ENCODE assay signal across 8 cellular contexts in the genomic region with DNA sequence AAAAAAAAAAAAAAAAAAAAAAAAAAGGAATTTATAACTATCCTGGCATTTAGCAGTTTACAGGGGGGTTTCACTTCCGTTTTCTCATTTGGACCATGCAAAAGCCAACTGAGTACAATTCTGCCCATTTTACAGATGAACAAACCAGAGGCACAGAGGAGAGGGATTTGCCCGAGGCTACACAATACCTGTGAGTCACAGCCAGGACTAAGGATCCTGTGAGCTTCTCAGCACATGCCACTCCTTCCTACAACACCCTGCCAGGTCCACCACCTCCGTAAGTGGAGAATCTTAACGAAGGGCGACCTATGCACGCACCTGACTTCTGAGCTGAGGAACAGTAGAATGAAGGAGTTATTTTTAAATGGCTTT.
A peak's percentile ranks its signal among the peaks of the same experiment; 100 is the strongest.
DNase-seq lines count a peak whose midpoint lies in the region; ATAC-seq and TF ChIP-seq lines count a peak whose summit lies in the region.

No MANE protein-coding gene starts in this region.

- H3K27me3 Mint-ChIP-seq in CD8-positive, alpha-beta T cell (ENCODE audit: low read depth) = no peaks in the 10 kb centered on the region

- no peak overlapping the region for H2AK5ac ChIP-seq in trophoblast cell (ENCODE audit: low read length)

- H2AFZ ChIP-seq in trophoblast cell (ENCODE audit: insufficient read depth, low read length, poor library complexity) = no peak overlapping the region

- peaks cover 7% of the 10 kb centered on the region for H3K4me1 ChIP-seq in CD8-positive, alpha-beta T cell (ENCODE audit: insufficient read depth, low read length)
- H3K4me1 ChIP-seq in esophagus (ENCODE audit: control insufficient read depth in 2 of 2, insufficient read depth in 2 of 2, low read length in 1 of 2) (peaks cover 0 to 2% of the 10 kb centered on the region in 2 donors), trophoblast cell (ENCODE audit: control insufficient read depth in 1 of 2, insufficient read depth in 2 of 2, low read length in 2 of 2) (peaks cover 0 to 2% of the 10 kb centered on the region in 2 experiments), ovary (ENCODE audit: insufficient read depth) (no peaks in the 10 kb centered on the region)

- no peak overlapping the region for H3K23ac ChIP-seq in trophoblast cell (ENCODE audit: low read length)

- peak overlapping the region; percentile 55 for H3K27ac ChIP-seq in CD8-positive, alpha-beta T cell (ENCODE audit: low read depth, low read length)
- H3K27ac ChIP-seq in RWPE1 (peak overlapping the region; percentile 97), esophagus (ENCODE audit: low read depth in 2 of 2, low read length in 1 of 2) (peak overlapping the region; percentile 90 to 93), trophoblast cell (ENCODE audit: low read depth, low read length) (no peak overlapping the region), ovary (no peak overlapping the region)

- no peak overlapping the region for H4K12ac ChIP-seq in trophoblast cell (ENCODE audit: low read depth, low read length)

- H3K4me3 ChIP-seq in CD8-positive, alpha-beta T cell (ENCODE audit: low read depth, low read length) = peak overlapping the region; percentile 59
- no peak overlapping the region for H3K4me3 ChIP-seq in esophagus (ENCODE audit: low read depth in 1 of 2, low read length in 2 of 2)
- H3K4me3 ChIP-seq in trophoblast cell (ENCODE audit: low read depth, low read length) = no peak overlapping the region
- H3K4me3 ChIP-seq in ovary = no peak overlapping the region

- no peak overlapping the region for H3K9ac ChIP-seq in trophoblast cell (ENCODE audit: low read length)

- H3K4me3 Mint-ChIP-seq in CD8-positive, alpha-beta T cell = peak overlapping the region; percentile 80

- H3K79me1 ChIP-seq in trophoblast cell (ENCODE audit: low read length) = no peaks in the 10 kb centered on the region

- POLR2A ChIA-PET in CD8-positive, alpha-beta T cell (lab: Charles Lee) = interaction anchor here (2.1 kb wide), 1 partner anchor 76 kb away, joined by 17 read pairs; a partner anchor contains a TSS
- POLR2A ChIA-PET in RWPE1 (lab: Yijun Ruan, JAX; ENCODE audit: low non-redundant PET) = interaction anchor here (0.5 to 1.8 kb wide), 4 partner anchors 18 to 76 kb away, joined by 3 to 14 read pairs (median 6); a partner anchor contains a TSS

- H3K18ac ChIP-seq in trophoblast cell (ENCODE audit: low read length) = no peak overlapping the region

- no peak for TF ChIP-seq CTCF in CD8-positive, alpha-beta T cell (IDR thresholded peaks at IDR 0.05)
- TF ChIP-seq CTCF in RWPE1 (conservative IDR thresholded peaks at IDR 0.05; ENCODE audit: low read depth) (no peak), ovary (IDR thresholded peaks at IDR 0.05) (no peak)

- TF ChIP-seq EP300 in ovary (IDR thresholded peaks at IDR 0.05) = no peak

- no peak overlapping the region for H2BK120ac ChIP-seq in trophoblast cell (ENCODE audit: insufficient read depth, low read length, poor library complexity)

- no peaks in the 10 kb centered on the region for H3K27me3 ChIP-seq in CD8-positive, alpha-beta T cell (ENCODE audit: insufficient read depth, low read length)
- H3K27me3 ChIP-seq in esophagus (ENCODE audit: control insufficient read depth in 1 of 2, insufficient read depth in 2 of 2, low read length in 2 of 2) (peaks cover 0 to 5% of the 10 kb centered on the region in 2 donors), trophoblast cell (ENCODE audit: insufficient read depth, low read length) (no peaks in the 10 kb centered on the region), ovary (no peaks in the 10 kb centered on the region)

- CTCF ChIA-PET in CD8-positive, alpha-beta T cell (lab: Charles Lee) = interaction anchor here (1.2 to 1.5 kb wide), 2 partner anchors 105 to 132 kb away, joined by 5 to 7 read pairs; no protein-coding TSS in a partner anchor
- CTCF ChIA-PET in RWPE1 (lab: Yijun Ruan, JAX) = no interaction called here

- H3K36me3 Mint-ChIP-seq in CD8-positive, alpha-beta T cell = no peaks in the 10 kb centered on the region

- no peaks in the 10 kb centered on the region for H3K79me2 ChIP-seq in trophoblast cell (ENCODE audit: control insufficient read depth, insufficient read depth, low read length, poor library complexity)

- no peak overlapping the region for H4K8ac ChIP-seq in trophoblast cell (ENCODE audit: low read depth, low read length)

- no peak overlapping the region for H3K14ac ChIP-seq in trophoblast cell (ENCODE audit: low read length)

- no peaks in the 10 kb centered on the region for H3K9me3 Mint-ChIP-seq in CD8-positive, alpha-beta T cell

- intact Hi-C loops in CD8-positive, alpha-beta T cell (cut with DNase I, micrococcal nuclease) = loop anchor here (1.0 to 5.0 kb wide), 2 partner anchors 75 to 107 kb away; a partner anchor contains a TSS
- intact Hi-C loops in ovary (cut with DNase I) = no loop called here

- no peak for DNase-seq in CD8-positive, alpha-beta T cell
- DNase-seq in RWPE1 (ENCODE audit: low spot score) (no peak), trophoblast cell (peak; percentile 61 to 75), OCI-M2 (lab: John Stamatoyannopoulos, UW; ENCODE audit: unreplicated experiment) (no peak), ovary (no peak)

- no peaks in the 10 kb centered on the region for H3K36me3 ChIP-seq in CD8-positive, alpha-beta T cell (ENCODE audit: insufficient read depth, low read length)
- H3K36me3 ChIP-seq in esophagus (ENCODE audit: control insufficient read depth in 2 of 2, insufficient read depth in 2 of 2, low read length in 1 of 2) (no peaks in the 10 kb centered on the region), trophoblast cell (ENCODE audit: control insufficient read depth in 1 of 2, insufficient read depth in 2 of 2, low read length in 2 of 2) (no peaks in the 10 kb centered on the region), ovary (no peaks in the 10 kb centered on the region)

- H3K4ac ChIP-seq in trophoblast cell (ENCODE audit: low read depth, low read length) = no peak overlapping the region

- no peak overlapping the region for H2BK12ac ChIP-seq in trophoblast cell (ENCODE audit: low read length)

- peaks cover 15% of the 10 kb centered on the region for H3K4me1 Mint-ChIP-seq in CD8-positive, alpha-beta T cell (ENCODE audit: low read depth)

- H3K27ac Mint-ChIP-seq in CD8-positive, alpha-beta T cell = peak overlapping the region; percentile 89

- 21 to 50% methylated on average over 6 of the region's 6 CpGs for WGBS in esophagus, 2 donors
- no CpG with 5 or more reads among the region's 6 CpGs for WGBS in trophoblast cell (ENCODE audit: extremely low coverage, insufficient coverage, insufficient read length)
- 50 to 61% (median 58%) methylated on average over 6 of the region's 6 CpGs for WGBS in ovary, 3 donors

- H4K91ac ChIP-seq in trophoblast cell (ENCODE audit: low read depth, low read length) = no peak overlapping the region

- no peak overlapping the region for H2BK5ac ChIP-seq in trophoblast cell (ENCODE audit: low read depth, low read length, poor library complexity)

- TF ChIP-seq POLR2A in ovary (IDR thresholded peaks at IDR 0.05) = no peak

- no peak for ATAC-seq in CD8-positive, alpha-beta T cell
- ATAC-seq in GM19467 (IDR thresholded peaks at IDR 0.05; ENCODE audit: unreplicated experiment) = no peak
- no peak for ATAC-seq in HG02588 (IDR thresholded peaks at IDR 0.05; ENCODE audit: unreplicated experiment)

- no peak overlapping the region for H3K4me2 ChIP-seq in trophoblast cell (ENCODE audit: low read length)

- H3K9me3 ChIP-seq in CD8-positive, alpha-beta T cell (ENCODE audit: low read length) = no peaks in the 10 kb centered on the region
- H3K9me3 ChIP-seq in esophagus (ENCODE audit: control insufficient read depth in 2 of 2, insufficient read depth in 1 of 2, low read depth in 1 of 2, low read length in 1 of 2) = no peaks in the 10 kb centered on the region
- no peaks in the 10 kb centered on the region for H3K9me3 ChIP-seq in trophoblast cell (ENCODE audit: insufficient read depth, low read depth, low read length)
- H3K9me3 ChIP-seq in ovary = no peaks in the 10 kb centered on the region

Comparison
In these comparisons a context has a peak if more than half of its experiments do, and no peak if none do; other contexts are left out.
1. DNase-seq: peak in trophoblast cell (2 of 2); none in CD8-positive, alpha-beta T cell (0 of 7), RWPE1 (single experiment), OCI-M2 (single experiment) and ovary (0 of 5).
2. H3K27ac ChIP-seq: peak in CD8-positive, alpha-beta T cell (single experiment), RWPE1 (single experiment) and esophagus (2 of 2); none in trophoblast cell (single experiment) and ovary (0 of 2).
3. intact Hi-C loops: an anchor here in CD8-positive, alpha-beta T cell (1.0 to 5.0 kb wide); none called in ovary.